8 cellular contexts compared by ENCODE assay signal in the genomic region with DNA sequence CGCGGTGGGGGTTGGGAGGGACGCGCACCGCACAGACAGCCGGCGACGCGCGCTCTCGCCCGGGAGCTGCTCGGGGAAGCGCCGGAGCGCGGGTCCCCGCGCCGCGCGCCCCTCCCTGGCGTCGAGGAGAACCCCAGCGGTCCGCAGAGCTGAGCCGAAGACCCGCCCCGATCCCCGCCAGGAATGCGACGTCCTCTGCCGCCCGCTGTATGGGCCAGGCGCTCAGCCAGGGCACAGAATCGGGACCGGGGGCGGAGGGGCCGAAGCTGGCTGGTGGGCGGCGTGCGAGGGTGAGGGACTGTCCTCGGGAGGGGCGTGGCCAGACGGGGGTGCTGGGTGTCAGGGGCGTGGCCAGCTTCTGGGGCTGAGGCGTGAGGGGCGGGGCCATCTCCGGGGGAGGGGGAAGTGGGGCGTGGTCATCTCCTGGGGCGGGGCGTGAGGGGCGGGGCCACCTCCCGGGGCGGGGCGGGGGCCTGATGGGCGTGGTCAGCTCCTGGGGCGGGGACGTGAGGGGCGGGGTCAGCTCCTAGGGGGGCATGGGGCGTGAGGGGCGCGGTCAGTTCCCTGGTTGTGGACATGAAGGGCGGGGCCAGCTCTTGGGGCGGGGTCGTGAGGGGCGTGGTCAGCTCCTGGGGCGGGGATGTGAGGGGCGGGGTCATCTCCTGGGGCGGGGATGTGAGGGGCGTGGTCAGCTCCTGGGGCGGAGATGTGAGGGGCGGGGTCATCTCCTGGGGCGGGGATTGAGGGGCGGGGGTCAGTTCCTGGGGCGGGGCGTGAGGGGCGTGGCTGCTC. TPM values are rescaled to one million over a fixed set of nuclear protein-coding genes. Genes with fewer than 3 reads are reported as not detected.
DNase-seq lines count a peak whose midpoint lies in the region; ATAC-seq and TF ChIP-seq lines count a peak whose summit lies in the region.

No MANE protein-coding gene starts in this region.

- H3K27me3 Mint-ChIP-seq in natural killer cell (ENCODE audit: low read depth in 2 of 2) = no peaks in the 10 kb centered on the region
- peaks cover under 1% of the 10 kb centered on the region for H3K27me3 Mint-ChIP-seq in stimulated activated naive CD8-positive, alpha-beta T cell treated with anti-CD3 and anti-CD28 coated beads, Interleukin-15, amount 100 ng/mL, for 72 hours

- H3K4me1 Mint-ChIP-seq in natural killer cell = peaks cover 6 to 39% of the 10 kb centered on the region in 2 donors
- peaks cover 36% of the 10 kb centered on the region for H3K4me1 Mint-ChIP-seq in stimulated activated naive CD8-positive, alpha-beta T cell treated with anti-CD3 and anti-CD28 coated beads, Interleukin-15, amount 100 ng/mL, for 72 hours

- peak overlapping the region; percentile 78 for H3K4me3 Mint-ChIP-seq in natural killer cell
- H3K4me3 Mint-ChIP-seq in stimulated activated naive CD8-positive, alpha-beta T cell treated with anti-CD3 and anti-CD28 coated beads, Interleukin-15, amount 100 ng/mL, for 72 hours = peak overlapping the region in 1 of 2 donors; percentile 22

- peak; percentile 92 for DNase-seq in GM10266 (ENCODE audit: extremely low spot score)
- peak; percentile 47 for DNase-seq in NOMO-1 treated with DMSO at 0.1 percent for 48 hours (lab: John Stamatoyannopoulos, UW; ENCODE audit: unreplicated experiment)
- peak; percentile 71 for DNase-seq in activated T-helper 9 cell treated with anti-CD3 and anti-CD28 coated beads, Interleukin-2, amount 50 U/mL, for 16 hours (ENCODE audit: low read depth)
- peak; percentile 61 for DNase-seq in fibroblast of pulmonary artery (ENCODE audit: low read depth)
- DNase-seq in natural killer cell = peak; percentile 82
- peak; percentile 61 to 69 for DNase-seq in stimulated activated naive CD8-positive, alpha-beta T cell treated with anti-CD3 and anti-CD28 coated beads, Interleukin-15, amount 100 ng/mL, for 72 hours

- peak overlapping the region in 1 of 2 donors; percentile 78 for H3K27ac Mint-ChIP-seq in natural killer cell
- H3K27ac Mint-ChIP-seq in stimulated activated naive CD8-positive, alpha-beta T cell treated with anti-CD3 and anti-CD28 coated beads, Interleukin-15, amount 100 ng/mL, for 72 hours = no peak overlapping the region

- TF ChIP-seq CTCF in GM10266 (IDR thresholded peaks at IDR 0.05; ENCODE audit: control insufficient read depth, insufficient read depth, low read depth, missing control alignments) = no peak
- TF ChIP-seq CTCF in fibroblast of pulmonary artery (IDR thresholded peaks at IDR 0.05; ENCODE audit: low read length, missing control alignments) = no peak
- TF ChIP-seq CTCF in natural killer cell (IDR thresholded peaks at IDR 0.05) = no peak

- peak overlapping the region; percentile 57 for H3K4me3 ChIP-seq in fibroblast of pulmonary artery (replicated peaks; ENCODE audit: low read depth, low read length)

- H3K36me3 Mint-ChIP-seq in natural killer cell = no peaks in the 10 kb centered on the region

- intact Hi-C loops in natural killer cell (cut with micrococcal nuclease) = loop anchor here (1.0 kb wide), 1 partner anchor 14 kb away; a partner anchor contains a TSS

- no peaks in the 10 kb centered on the region for H3K9me3 Mint-ChIP-seq in natural killer cell
- H3K9me3 Mint-ChIP-seq in stimulated activated naive CD8-positive, alpha-beta T cell treated with anti-CD3 and anti-CD28 coated beads, Interleukin-15, amount 100 ng/mL, for 72 hours = no peaks in the 10 kb centered on the region

- ATAC-seq in natural killer cell (peak; percentile 80 to 88 (median 84)), GM19035 (IDR thresholded peaks at IDR 0.05; ENCODE audit: unreplicated experiment) (no peak), HG02588 (IDR thresholded peaks at IDR 0.05; ENCODE audit: unreplicated experiment) (no peak)
- ATAC-seq in stimulated activated naive CD8-positive, alpha-beta T cell treated with anti-CD3 and anti-CD28 coated beads, Interleukin-15, amount 100 ng/mL, for 72 hours = peak; percentile 16

RNA-seq across cellular contexts. Expression of a gene that starts 1.0 kb away (rescaled TPM):
- total RNA-seq in natural killer cell = 100 to 1,000 TPM; 157 to 361 (median 296) TPM

RNA-seq across cellular contexts. Expression of a gene that starts 4.5 kb away (rescaled TPM):
- total RNA-seq in natural killer cell = 1 to 10 TPM; 4.9 to 8.4 (median 8.2) TPM

RNA-seq across cellular contexts. Expression of a gene that starts 14.0 kb away (rescaled TPM):
- total RNA-seq in natural killer cell = 100 to 1,000 TPM; 161 to 188 (median 161) TPM

RNA-seq across cellular contexts. Expression of a gene that starts 18.1 kb away (rescaled TPM):
- 100 to 1,000 TPM; 144 to 286 (median 161) TPM for total RNA-seq in natural killer cell

RNA-seq across cellular contexts. Expression of a gene that starts 26.2 kb away (rescaled TPM):
- total RNA-seq in natural killer cell = 10 to 100 TPM in 1 of 3 donors, 1 to 10 TPM in 2; 9.2 to 11.3 (median 9.8) TPM

Comparison
In these comparisons a context has a peak if more than half of its experiments do, and no peak if none do; other contexts are left out.
1. ATAC-seq: peak in natural killer cell (3 of 3) and stimulated activated naive CD8-positive, alpha-beta T cell treated with anti-CD3 and anti-CD28 coated beads, Interleukin-15, amount 100 ng/mL, for 72 hours (single experiment); none in GM19035 (single experiment) and HG02588 (single experiment).
2. Peak in every context shown above with its lines, with median percentiles within 50 percentile points of each other: DNase-seq.